Comparison of ENCODE assay signal across 15 cellular contexts in genomic region chr5:138402640-138403039, GRCh38. TPM values are rescaled to one million over a fixed set of nuclear protein-coding genes. Genes with fewer than 3 reads are reported as not detected.
A peak's percentile ranks its signal among the peaks of the same experiment; 100 is the strongest.
DNase-seq lines count a peak whose midpoint lies in the region; ATAC-seq, FAIRE-seq and TF ChIP-seq lines count a peak whose summit lies in the region.
"Had no signal": no experiment of that assay in that cellular context is flagged by ENCODE, and none has a peak within 500 bp of the region (broad histone marks: within the 10 kb centered on the region; RNA-seq: fewer than 3 reads in every experiment).

No MANE protein-coding gene starts in this region.

- H3K27ac Mint-ChIP-seq in T-helper 17 cell, result peak overlapping the region; percentile 72
- H3K27ac Mint-ChIP-seq: dendritic cell treated with granulocyte-macrophage colony-stimulating factor and Interleukin-4, amounts not matched to agents 40 ng/mL and 50 ng/mL, for 4 days had no signal

- no peak overlapping the region for H3K27ac ChIP-seq in heart right ventricle
- H3K27ac ChIP-seq: BLaER1 treated with 17β-estradiol and CSF1 and Interleukin-3, amounts not matched to agents 10 nM and 100 nM had no signal

- intact Hi-C loops in heart right ventricle (cut with DNase I), result no loop called here

- H3K27me3 Mint-ChIP-seq in T-helper 17 cell, result no peaks in the 10 kb centered on the region
- H3K27me3 Mint-ChIP-seq: dendritic cell treated with granulocyte-macrophage colony-stimulating factor and Interleukin-4, amounts not matched to agents 40 ng/mL and 50 ng/mL, for 4 days had no signal

- no peak for TF ChIP-seq POLR2A in GM12892 (IDR thresholded peaks at IDR 0.05; ENCODE audit: low read depth, low read length)

- no peak overlapping the region for H3K4me3 ChIP-seq in heart right ventricle
- H3K4me3 ChIP-seq: BLaER1 treated with 17β-estradiol and CSF1 and Interleukin-3, amounts not matched to agents 10 nM and 100 nM had no signal

- no peak for DNase-seq in GM12892 (ENCODE audit: insufficient read length)
- DNase-seq in GM19240 (ENCODE audit: insufficient read length, low spot score), result peak; percentile 11
- no peak for DNase-seq in T-helper 17 cell
- DNase-seq in Kasumi-1 (lab: John Stamatoyannopoulos, UW), result no peak
- no peak for DNase-seq in heart right ventricle
- DNase-seq: EL, islet precursor cell, NCI-H1694, right cardiac atrium had no signal

- H3K27me3 ChIP-seq in heart right ventricle, result no peaks in the 10 kb centered on the region
- H3K27me3 ChIP-seq: BLaER1 treated with 17β-estradiol and CSF1 and Interleukin-3, amounts not matched to agents 10 nM and 100 nM had no signal

- TF ChIP-seq CTCF in heart right ventricle (IDR thresholded peaks at IDR 0.05), result no peak

- H3K4me1 ChIP-seq in heart right ventricle, result no peaks in the 10 kb centered on the region

- FAIRE-seq in GM12892 (lab: Jason Lieb, UNC), result peak; percentile 65

- no peak overlapping the region for H3K4me3 Mint-ChIP-seq in T-helper 17 cell
- H3K4me3 Mint-ChIP-seq: dendritic cell treated with granulocyte-macrophage colony-stimulating factor and Interleukin-4, amounts not matched to agents 40 ng/mL and 50 ng/mL, for 4 days had no signal

- no peaks in the 10 kb centered on the region for H3K9me3 ChIP-seq in T-helper 17 cell (ENCODE audit: control insufficient read depth, low read length, poor library complexity, severe bottlenecking)
- no peaks in the 10 kb centered on the region for H3K9me3 ChIP-seq in heart right ventricle
- H3K9me3 ChIP-seq: BLaER1 treated with 17β-estradiol and CSF1 and Interleukin-3, amounts not matched to agents 10 nM and 100 nM had no signal

- peaks cover 13% of the 10 kb centered on the region for H3K4me1 Mint-ChIP-seq in T-helper 17 cell

- peak; percentile 60 for ATAC-seq in HG02973 (IDR thresholded peaks at IDR 0.05; ENCODE audit: unreplicated experiment)
- ATAC-seq in T-helper 17 cell, result no peak
- ATAC-seq in GM21526 (IDR thresholded peaks at IDR 0.05; ENCODE audit: low FRiP score, unreplicated experiment), result no peak
- ATAC-seq in heart right ventricle, result no peak
- no peak for ATAC-seq in GM19328 (IDR thresholded peaks at IDR 0.05; ENCODE audit: unreplicated experiment)
- ATAC-seq: right cardiac atrium, SK-N-SH treated with all-trans-retinoic acid at 6 μM for 48 hours had no signal

- H3K36me3 ChIP-seq in heart right ventricle, result peaks cover 4 to 100% (median 62%) of the 10 kb centered on the region in 9 donors

- peaks cover 9% of the 10 kb centered on the region for H3K36me3 Mint-ChIP-seq in T-helper 17 cell (ENCODE audit: low read depth)

RNA-seq across cellular contexts. Expression of gene REEP2, which starts 36.2 kb away (rescaled TPM):
- 1.3 TPM for polyA plus RNA-seq in GM12892 (2012; ENCODE audit: missing spikeins)
- under 1 TPM in 1 of 2 donors, not detected in 1; 0.40 TPM for total RNA-seq in T-helper 17 cell
- total RNA-seq in heart right ventricle, result 10 to 100 TPM in 2 of 10 donors, 1 to 10 TPM in 8; 2.0 to 17.3 (median 8.0) TPM
- 10 to 100 TPM in 1 of 2 donors, 1 to 10 TPM in 1; 2.3 to 10.8 TPM for polyA plus RNA-seq in heart right ventricle

RNA-seq across cellular contexts. Expression of gene KDM3B, which starts 50.2 kb away (rescaled TPM):
- 24.1 TPM for polyA plus RNA-seq in GM12892 (2012; ENCODE audit: missing spikeins)
- total RNA-seq in T-helper 17 cell (10 to 100 TPM; 74.0 to 74.5 TPM), heart right ventricle (10 to 100 TPM; 31.9 to 57.3 (median 48.3) TPM)
- 10 to 100 TPM; 11.9 to 22.4 TPM for polyA plus RNA-seq in heart right ventricle
